Comparison of ENCODE assay signal across 23 cellular contexts in the genomic region with DNA sequence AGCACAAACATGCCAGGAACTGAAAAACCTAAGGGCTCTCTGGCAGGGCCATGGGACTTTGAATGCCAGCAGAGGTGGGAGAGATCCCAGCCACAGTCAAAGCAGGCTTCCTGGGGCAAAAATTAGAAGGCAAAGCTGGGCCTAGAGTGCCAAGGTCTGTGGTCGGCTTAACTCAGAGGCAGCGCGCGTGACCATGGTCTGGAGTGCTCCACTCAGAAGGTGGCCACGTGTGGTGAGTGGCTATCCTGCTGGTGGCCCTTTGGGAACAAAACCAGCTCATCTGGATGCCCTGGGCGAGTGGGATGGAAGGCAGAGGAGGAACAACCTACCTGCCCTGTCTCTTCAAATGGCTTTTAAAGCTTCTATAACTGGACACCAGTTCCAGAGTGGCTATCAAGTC.
DNase-seq lines count a peak whose midpoint lies in the region; ATAC-seq and TF ChIP-seq lines count a peak whose summit lies in the region.
"Had no signal": no experiment of that assay in that cellular context is flagged by ENCODE, and none has a peak within 500 bp of the region (broad histone marks: within the 10 kb centered on the region; RNA-seq: fewer than 3 reads in every experiment).

No MANE protein-coding gene starts in this region.

- H3K23ac ChIP-seq in neuronal stem cell (ENCODE audit: low read depth, low read length, poor library complexity) = peak overlapping the region; percentile 75

- H3K79me2 ChIP-seq in DND-41 (ENCODE audit: insufficient read depth, low read length) = peaks cover 42% of the 10 kb centered on the region
- H3K79me2 ChIP-seq: hepatocyte had no signal

- peaks cover 7% of the 10 kb centered on the region for H3K4me1 Mint-ChIP-seq in activated T-cell treated with anti-CD3 and anti-CD28 coated beads, Interleukin-2, amount 50 U/mL, for 72 hours (ENCODE audit: low read depth)
- peaks cover 18% of the 10 kb centered on the region for H3K4me1 Mint-ChIP-seq in activated naive CD8-positive, alpha-beta T cell treated with anti-CD3 and anti-CD28 coated beads, Interleukin-2, amount 50 U/mL, for 24 hours
- H3K4me1 Mint-ChIP-seq: B cell had no signal

- H3K4ac ChIP-seq in neuronal stem cell (ENCODE audit: low read length) = no peak overlapping the region

- no peak overlapping the region for H3K4me3 ChIP-seq in DND-41 (ENCODE audit: low read depth in 1 of 2, low read length in 2 of 2)
- no peak overlapping the region for H3K4me3 ChIP-seq in neuronal stem cell (ENCODE audit: low read length in 2 of 2)
- H3K4me3 ChIP-seq: gastrocnemius medialis, hepatocyte, prostate gland, transverse colon had no signal

- WGBS in neuronal stem cell (ENCODE audit: extremely low coverage in 2 of 2, insufficient read length in 2 of 2, insufficient replicate concordance in 1 of 2), 2 donors = no CpG with 5 or more reads among the region's 6 CpGs

- H3K9ac ChIP-seq in DND-41 (ENCODE audit: low read depth, low read length) = no peak overlapping the region
- no peak overlapping the region for H3K9ac ChIP-seq in neuronal stem cell (ENCODE audit: low read depth, low read length, poor library complexity)
- H3K9ac ChIP-seq: SK-N-SH had no signal

- peak overlapping the region; percentile 33 for H2BK12ac ChIP-seq in neuronal stem cell (ENCODE audit: low read length)

- peak overlapping the region; percentile 14 for H2BK15ac ChIP-seq in neuronal stem cell (ENCODE audit: low read length)

- H3K27ac ChIP-seq in DND-41 (ENCODE audit: low read length) (peak overlapping the region; percentile 41), neuronal stem cell (replicated peaks; ENCODE audit: low read length) (no peak overlapping the region)
- H3K27ac ChIP-seq: hepatocyte, prostate gland, transverse colon had no signal

- peaks cover 20 to 47% of the 10 kb centered on the region in 2 donors for H3K36me3 Mint-ChIP-seq in activated T-cell treated with anti-CD3 and anti-CD28 coated beads, Interleukin-2, amount 50 U/mL, for 72 hours (ENCODE audit: insufficient read depth in 2 of 2)
- peaks cover 63% of the 10 kb centered on the region for H3K36me3 Mint-ChIP-seq in activated naive CD8-positive, alpha-beta T cell treated with anti-CD3 and anti-CD28 coated beads, Interleukin-2, amount 50 U/mL, for 24 hours (ENCODE audit: low read depth)

- no peak overlapping the region for H2BK5ac ChIP-seq in neuronal stem cell (ENCODE audit: low read length)

- no peaks in the 10 kb centered on the region for H4K20me1 ChIP-seq in DND-41 (ENCODE audit: insufficient read depth, low read length)

- H3K27me3 ChIP-seq in DND-41 (ENCODE audit: insufficient read depth, low read length, poor library complexity) (no peaks in the 10 kb centered on the region), neuronal stem cell (ENCODE audit: control insufficient read depth in 3 of 3, insufficient read depth in 3 of 3, low read depth in 1 of 3, low read length in 3 of 3) (no peaks in the 10 kb centered on the region)
- H3K27me3 ChIP-seq: gastrocnemius medialis, hepatocyte, transverse colon had no signal

- H3K18ac ChIP-seq in neuronal stem cell (ENCODE audit: low read length) = peak overlapping the region; percentile 15

- ATAC-seq in activated T-cell treated with anti-CD3 and anti-CD28 coated beads, Interleukin-2, amount 50 U/mL, for 72 hours (replicated peaks in 1 of 2) = no peak
- ATAC-seq in DND-41 (ENCODE audit: insufficient read depth, low read depth) (0 out of 3 replicates have a peak, but pooled peaks have one; percentile 25), HG03095 (IDR thresholded peaks at IDR 0.05; ENCODE audit: unreplicated experiment) (no peak), GM18498 (IDR thresholded peaks at IDR 0.05; ENCODE audit: unreplicated experiment) (no peak)
- ATAC-seq in activated naive CD8-positive, alpha-beta T cell treated with anti-CD3 and anti-CD28 coated beads, Interleukin-2, amount 50 U/mL, for 24 hours = no peak

- no peak for TF ChIP-seq CTCF in DND-41 (IDR thresholded peaks at IDR 0.05; ENCODE audit: borderline replicate concordance, extremely low read depth, low read length, poor library complexity, severe bottlenecking)

- peak overlapping the region; percentile 9 for H2BK120ac ChIP-seq in neuronal stem cell (ENCODE audit: low read depth, low read length)

- H3K79me1 ChIP-seq in neuronal stem cell (ENCODE audit: low read depth, low read length) = no peaks in the 10 kb centered on the region

- H3K9me3 ChIP-seq in DND-41 (ENCODE audit: insufficient read depth, low read length, severe bottlenecking) (peaks cover 10% of the 10 kb centered on the region), neuronal stem cell (replicated peaks in 1 of 2; ENCODE audit: control insufficient read depth in 2 of 2, insufficient read depth in 1 of 2, low read depth in 1 of 2, low read length in 2 of 2) (peaks cover 4 to 18% of the 10 kb centered on the region in 2 donors)
- H3K9me3 ChIP-seq: gastrocnemius medialis, prostate gland had no signal

- H3K14ac ChIP-seq in neuronal stem cell (ENCODE audit: low read length) = no peak overlapping the region

- DNase-seq in activated T-cell treated with anti-CD3 and anti-CD28 coated beads, Interleukin-2, amount 50 U/mL, for 72 hours = no peak
- DNase-seq in activated T-cell treated with anti-CD3 and anti-CD28 coated beads, Interleukin-2, amount 50 U/mL, for 1 hour = no peak
- DNase-seq in DND-41 (no peak), neuronal stem cell (ENCODE audit: low spot score) (no peak), NCI-H1092 (lab: John Stamatoyannopoulos, UW) (no peak)
- no peak for DNase-seq in activated naive CD8-positive, alpha-beta T cell treated with anti-CD3 and anti-CD28 coated beads, Interleukin-2, amount 50 U/mL, for 24 hours
- DNase-seq: activated CD4-positive, alpha-beta T cell treated with anti-CD3 and anti-CD28 coated beads, Interleukin-2, amount 10 ng/mL, durations not matched to agents 7 days and 5 days; activated T-cell treated with anti-CD3 and anti-CD28 coated beads for 4 hours; gastrocnemius medialis; H9; mammary epithelial cell; NCI-H1694 treated with DMSO at 0.1 percent for 48 hours; OCI-M1; SK-N-SH; T-helper 2 cell; transverse colon had no signal

- peak overlapping the region; percentile 5 for H3K27ac Mint-ChIP-seq in activated T-cell treated with anti-CD3 and anti-CD28 coated beads, Interleukin-2, amount 50 U/mL, for 72 hours
- H3K27ac Mint-ChIP-seq in activated naive CD8-positive, alpha-beta T cell treated with anti-CD3 and anti-CD28 coated beads, Interleukin-2, amount 50 U/mL, for 24 hours = peak overlapping the region; percentile 67
- H3K27ac Mint-ChIP-seq: B cell had no signal

- H3K4me1 ChIP-seq in DND-41 (ENCODE audit: insufficient read depth, low read length) (no peaks in the 10 kb centered on the region), neuronal stem cell (ENCODE audit: control insufficient read depth in 2 of 2, insufficient read depth in 1 of 2, low read depth in 1 of 2, low read length in 2 of 2) (peaks cover 11 to 24% of the 10 kb centered on the region in 2 donors)
- H3K4me1 ChIP-seq: prostate gland, transverse colon had no signal

- no peak overlapping the region for H3K4me3 Mint-ChIP-seq in activated T-cell treated with anti-CD3 and anti-CD28 coated beads, Interleukin-2, amount 50 U/mL, for 72 hours
- H3K4me3 Mint-ChIP-seq in activated naive CD8-positive, alpha-beta T cell treated with anti-CD3 and anti-CD28 coated beads, Interleukin-2, amount 50 U/mL, for 24 hours = no peak overlapping the region
- H3K4me3 Mint-ChIP-seq: activated CD4-positive, alpha-beta T cell treated with anti-CD3 and anti-CD28 coated beads, Interleukin-2, amount 10 ng/mL, durations not matched to agents 7 days and 5 days; B cell; central memory CD8-positive, alpha-beta T cell; H9; IgD-negative memory B cell had no signal

- H3K27me3 Mint-ChIP-seq in activated T-cell treated with anti-CD3 and anti-CD28 coated beads, Interleukin-2, amount 50 U/mL, for 72 hours (ENCODE audit: low read depth) = no peaks in the 10 kb centered on the region
- no peaks in the 10 kb centered on the region for H3K27me3 Mint-ChIP-seq in activated naive CD8-positive, alpha-beta T cell treated with anti-CD3 and anti-CD28 coated beads, Interleukin-2, amount 50 U/mL, for 24 hours
- H3K27me3 Mint-ChIP-seq: activated CD4-positive, alpha-beta T cell treated with anti-CD3 and anti-CD28 coated beads, Interleukin-2, amount 10 ng/mL, durations not matched to agents 7 days and 5 days; B cell; central memory CD8-positive, alpha-beta T cell; IgD-negative memory B cell had no signal

- H3K36me3 ChIP-seq in DND-41 (ENCODE audit: insufficient read depth, low read length) (peaks cover 84% of the 10 kb centered on the region), neuronal stem cell (replicated peaks in 1 of 2; ENCODE audit: control insufficient read depth in 2 of 2, insufficient read depth in 2 of 2, low read length in 2 of 2) (peaks cover 8 to 11% of the 10 kb centered on the region in 2 donors)
- H3K36me3 ChIP-seq: transverse colon had no signal

- no peak overlapping the region for H2AFZ ChIP-seq in DND-41 (ENCODE audit: low read depth, low read length)
- no peak overlapping the region for H2AFZ ChIP-seq in neuronal stem cell (ENCODE audit: low read length)
- H2AFZ ChIP-seq: hepatocyte had no signal

- H3K4me2 ChIP-seq in DND-41 (ENCODE audit: insufficient read depth, low read length) (no peak overlapping the region), neuronal stem cell (ENCODE audit: insufficient read depth, low read length, poor library complexity, severe bottlenecking) (no peak overlapping the region)
- H3K4me2 ChIP-seq: hepatocyte, SK-N-SH had no signal

- H4K8ac ChIP-seq in neuronal stem cell (ENCODE audit: low read depth, low read length) = no peak overlapping the region

- no peak overlapping the region for H4K91ac ChIP-seq in neuronal stem cell (ENCODE audit: low read depth, low read length, poor library complexity)

- peak overlapping the region; percentile 25 for H2AK5ac ChIP-seq in neuronal stem cell (ENCODE audit: low read depth, low read length)

- H3K9me3 Mint-ChIP-seq in activated T-cell treated with anti-CD3 and anti-CD28 coated beads, Interleukin-2, amount 50 U/mL, for 72 hours = peaks cover 7 to 11% of the 10 kb centered on the region in 2 donors
- H3K9me3 Mint-ChIP-seq in activated naive CD8-positive, alpha-beta T cell treated with anti-CD3 and anti-CD28 coated beads, Interleukin-2, amount 50 U/mL, for 24 hours = peaks cover 17% of the 10 kb centered on the region
